18 cellular contexts compared by ENCODE assay signal in genomic region chr7:27868117-27868516, GRCh38.
DNase-seq lines count a peak whose midpoint lies in the region; ATAC-seq, FAIRE-seq and TF ChIP-seq lines count a peak whose summit lies in the region.
"Had no signal": no experiment of that assay in that cellular context is flagged by ENCODE, and none has a peak within 500 bp of the region (broad histone marks: within the 10 kb centered on the region; RNA-seq: fewer than 3 reads in every experiment).

No MANE protein-coding gene starts in this region.

- H2BK120ac ChIP-seq in mesenchymal stem cell (ENCODE audit: low read depth, low read length), result no peak overlapping the region

- FAIRE-seq in bronchial epithelial cell (lab: Jason Lieb, UNC), result peak; percentile 97

- no peaks in the 10 kb centered on the region for H3K9me3 ChIP-seq in BLaER1
- H3K9me3 ChIP-seq in mesenchymal stem cell (ENCODE audit: control insufficient read depth, low read length), result no peaks in the 10 kb centered on the region

- no peak overlapping the region for H2BK5ac ChIP-seq in mesenchymal stem cell (ENCODE audit: low read depth, low read length, poor library complexity, severe bottlenecking)

- no peak overlapping the region for H4K91ac ChIP-seq in mesenchymal stem cell (ENCODE audit: low read length)

- no peak overlapping the region for H3K14ac ChIP-seq in mesenchymal stem cell (ENCODE audit: low read length in 2 of 2)

- peak overlapping the region; percentile 74 for H3K4me2 ChIP-seq in BLaER1
- no peak overlapping the region for H3K4me2 ChIP-seq in mesenchymal stem cell (ENCODE audit: low read length, poor library complexity, severe bottlenecking)
- H3K4me2 ChIP-seq: KMS-11 had no signal

- TF ChIP-seq CTCF in bronchial epithelial cell (IDR thresholded peaks at IDR 0.05; ENCODE audit: insufficient read depth, low read length, severe bottlenecking) (no peak), type B pancreatic cell (conservative IDR thresholded peaks at IDR 0.05) (no peak)

- H3K27ac Mint-ChIP-seq in type B pancreatic cell, result no peak overlapping the region
- H3K27ac Mint-ChIP-seq: activated T-cell treated with anti-CD3 and anti-CD28 coated beads, Interleukin-2, amount 50 U/mL, for 72 hours; stimulated activated naive CD8-positive, alpha-beta T cell treated with anti-CD3 and anti-CD28 coated beads, Interleukin-15, amount 100 ng/mL, for 72 hours had no signal

- no peaks in the 10 kb centered on the region for H3K27me3 ChIP-seq in BLaER1
- H3K27me3 ChIP-seq in bronchial epithelial cell (ENCODE audit: control insufficient read depth, insufficient read depth, low read length), result no peaks in the 10 kb centered on the region
- no peaks in the 10 kb centered on the region for H3K27me3 ChIP-seq in mesenchymal stem cell (ENCODE audit: control insufficient read depth in 1 of 2, insufficient read depth in 1 of 2, low read length in 2 of 2)

- WGBS in mesenchymal stem cell, result 89% methylated on average over 14 of the region's 14 CpGs

- H3K4me3 Mint-ChIP-seq in activated T-cell treated with anti-CD3 and anti-CD28 coated beads, Interleukin-2, amount 50 U/mL, for 4 hours, result no peak overlapping the region
- H3K4me3 Mint-ChIP-seq in type B pancreatic cell, result no peak overlapping the region
- H3K4me3 Mint-ChIP-seq: activated T-cell treated with anti-CD3 and anti-CD28 coated beads, Interleukin-2, amount 50 U/mL, for 72 hours; stimulated activated naive CD8-positive, alpha-beta T cell treated with anti-CD3 and anti-CD28 coated beads, Interleukin-15, amount 100 ng/mL, for 72 hours had no signal

- H4K20me1 ChIP-seq in BLaER1, result no peaks in the 10 kb centered on the region

- peak overlapping the region in 1 of 2 experiments; percentile 32 for H2BK12ac ChIP-seq in mesenchymal stem cell (ENCODE audit: low read length in 2 of 2)

- H2AFZ ChIP-seq in mesenchymal stem cell (ENCODE audit: low read depth, low read length), result no peak overlapping the region

- H3K27ac ChIP-seq in BLaER1 (peak overlapping the region; percentile 70), mesenchymal stem cell (ENCODE audit: low read length, poor library complexity, severe bottlenecking) (peak overlapping the region; percentile 30)
- H3K27ac ChIP-seq: KMS-11 had no signal

- H3K79me1 ChIP-seq in mesenchymal stem cell (replicated peaks; ENCODE audit: low read length, poor library complexity, severe bottlenecking), result peaks cover 26% of the 10 kb centered on the region

- H3K36me3 Mint-ChIP-seq in activated T-cell treated with anti-CD3 and anti-CD28 coated beads, Interleukin-2, amount 50 U/mL, for 4 hours (ENCODE audit: insufficient read depth), result peaks cover 21% of the 10 kb centered on the region
- H3K36me3 Mint-ChIP-seq in type B pancreatic cell, result no peaks in the 10 kb centered on the region

- H2AK5ac ChIP-seq in mesenchymal stem cell (ENCODE audit: low read length, severe bottlenecking), result peak overlapping the region; percentile 36

- H3K18ac ChIP-seq in mesenchymal stem cell (ENCODE audit: low read depth in 1 of 2, low read length in 2 of 2), result no peak overlapping the region

- H3K23ac ChIP-seq in mesenchymal stem cell (ENCODE audit: low read length in 2 of 2), result no peak overlapping the region

- H3K4ac ChIP-seq in mesenchymal stem cell (ENCODE audit: low read depth in 1 of 2, low read length in 2 of 2), result no peak overlapping the region

- no peaks in the 10 kb centered on the region for H3K9me3 Mint-ChIP-seq in activated T-cell treated with anti-CD3 and anti-CD28 coated beads, Interleukin-2, amount 50 U/mL, for 4 hours
- H3K9me3 Mint-ChIP-seq in type B pancreatic cell, result no peaks in the 10 kb centered on the region
- H3K9me3 Mint-ChIP-seq: activated T-cell treated with anti-CD3 and anti-CD28 coated beads, Interleukin-2, amount 50 U/mL, for 72 hours; stimulated activated naive CD8-positive, alpha-beta T cell treated with anti-CD3 and anti-CD28 coated beads, Interleukin-15, amount 100 ng/mL, for 72 hours had no signal

- H3K4me1 Mint-ChIP-seq in activated T-cell treated with anti-CD3 and anti-CD28 coated beads, Interleukin-2, amount 50 U/mL, for 4 hours (ENCODE audit: low read depth), result peaks cover 2% of the 10 kb centered on the region
- H3K4me1 Mint-ChIP-seq in type B pancreatic cell (ENCODE audit: unreplicated experiment), result peaks cover 9% of the 10 kb centered on the region
- H3K4me1 Mint-ChIP-seq: stimulated activated naive CD8-positive, alpha-beta T cell treated with anti-CD3 and anti-CD28 coated beads, Interleukin-15, amount 100 ng/mL, for 72 hours had no signal

- DNase-seq in LHCN-M2 (ENCODE audit: low read depth) (peak; percentile 42), bronchial epithelial cell (ENCODE audit: low read depth) (peak; percentile 30), mesenchymal stem cell (peak; percentile 12), hepatic stellate cell (ENCODE audit: low spot score) (no peak), occipital lobe (lab: John Stamatoyannopoulos, UW) (no peak), type B pancreatic cell (ENCODE audit: extremely low spot score, unreplicated experiment) (no peak)
- DNase-seq in activated T-cell treated with anti-CD3 and anti-CD28 coated beads, Interleukin-2, amount 50 U/mL, for 4 hours, result no peak
- DNase-seq: activated CD4-positive, alpha-beta T cell treated with anti-CD3 and anti-CD28 coated beads, Interleukin-2, amount 50 U/mL, for 4 hours; activated T-cell treated with anti-CD3 and anti-CD28 coated beads, Interleukin-2, amount 50 U/mL, for 72 hours; hippocampal formation; left cardiac atrium; NCI-H1694 treated with DMSO at 0.1 percent for 48 hours; NCI-H510A treated with DMSO at 0.1 percent for 48 hours; OCI-M1; stimulated activated naive CD8-positive, alpha-beta T cell treated with anti-CD3 and anti-CD28 coated beads, Interleukin-15, amount 100 ng/mL, for 72 hours had no signal

- no peaks in the 10 kb centered on the region for H3K36me3 ChIP-seq in BLaER1
- no peaks in the 10 kb centered on the region for H3K36me3 ChIP-seq in bronchial epithelial cell (ENCODE audit: control insufficient read depth, insufficient read depth, low read length)
- peaks cover 0 to 9% of the 10 kb centered on the region in 2 experiments for H3K36me3 ChIP-seq in mesenchymal stem cell (ENCODE audit: control insufficient read depth in 1 of 2, insufficient read depth in 2 of 2, low read depth in 1 of 2, low read length in 2 of 2)

- H3K4me1 ChIP-seq in BLaER1 (peaks cover 100% of the 10 kb centered on the region), mesenchymal stem cell (ENCODE audit: control insufficient read depth, insufficient read depth, low read depth, low read length) (peaks cover 28% of the 10 kb centered on the region)

- no peak overlapping the region for H4K8ac ChIP-seq in mesenchymal stem cell (ENCODE audit: low read length)

- H3K9ac ChIP-seq in BLaER1 (no peak overlapping the region; the same call in 1 of the 2 replicates), mesenchymal stem cell (ENCODE audit: low read length) (no peak overlapping the region)
- H3K9ac ChIP-seq: KMS-11 had no signal

- ATAC-seq in activated T-cell treated with anti-CD3 and anti-CD28 coated beads, Interleukin-2, amount 50 U/mL, for 4 hours, result no peak
- ATAC-seq: left cardiac atrium; SK-N-SH treated with all-trans-retinoic acid at 6 μM for 48 hours; stimulated activated naive CD8-positive, alpha-beta T cell treated with anti-CD3 and anti-CD28 coated beads, Interleukin-15, amount 100 ng/mL, for 72 hours had no signal

- H3K27me3 Mint-ChIP-seq in activated T-cell treated with anti-CD3 and anti-CD28 coated beads, Interleukin-2, amount 50 U/mL, for 4 hours (ENCODE audit: low read depth), result no peaks in the 10 kb centered on the region
- H3K27me3 Mint-ChIP-seq in type B pancreatic cell, result no peaks in the 10 kb centered on the region
- H3K27me3 Mint-ChIP-seq: stimulated activated naive CD8-positive, alpha-beta T cell treated with anti-CD3 and anti-CD28 coated beads, Interleukin-15, amount 100 ng/mL, for 72 hours had no signal

- H2BK15ac ChIP-seq in mesenchymal stem cell (ENCODE audit: low read depth, poor library complexity, severe bottlenecking), result no peak overlapping the region

- H3K4me3 ChIP-seq in BLaER1 (no peak overlapping the region; the same call in 1 of the 2 replicates), bronchial epithelial cell (ENCODE audit: low read depth, low read length) (no peak overlapping the region), mesenchymal stem cell (ENCODE audit: insufficient read depth in 1 of 2, low read depth in 1 of 2, low read length in 2 of 2) (no peak overlapping the region)

Comparison
In these comparisons a context has a peak if more than half of its experiments do, and no peak if none do; other contexts are left out.
1. DNase-seq: peak in LHCN-M2 (single experiment), bronchial epithelial cell (single experiment) and mesenchymal stem cell (single experiment); none in hepatic stellate cell (single experiment), occipital lobe (single experiment), activated T-cell treated with anti-CD3 and anti-CD28 coated beads, Interleukin-2, amount 50 U/mL, for 4 hours (single experiment) and type B pancreatic cell (single experiment).